In the genomic region with DNA sequence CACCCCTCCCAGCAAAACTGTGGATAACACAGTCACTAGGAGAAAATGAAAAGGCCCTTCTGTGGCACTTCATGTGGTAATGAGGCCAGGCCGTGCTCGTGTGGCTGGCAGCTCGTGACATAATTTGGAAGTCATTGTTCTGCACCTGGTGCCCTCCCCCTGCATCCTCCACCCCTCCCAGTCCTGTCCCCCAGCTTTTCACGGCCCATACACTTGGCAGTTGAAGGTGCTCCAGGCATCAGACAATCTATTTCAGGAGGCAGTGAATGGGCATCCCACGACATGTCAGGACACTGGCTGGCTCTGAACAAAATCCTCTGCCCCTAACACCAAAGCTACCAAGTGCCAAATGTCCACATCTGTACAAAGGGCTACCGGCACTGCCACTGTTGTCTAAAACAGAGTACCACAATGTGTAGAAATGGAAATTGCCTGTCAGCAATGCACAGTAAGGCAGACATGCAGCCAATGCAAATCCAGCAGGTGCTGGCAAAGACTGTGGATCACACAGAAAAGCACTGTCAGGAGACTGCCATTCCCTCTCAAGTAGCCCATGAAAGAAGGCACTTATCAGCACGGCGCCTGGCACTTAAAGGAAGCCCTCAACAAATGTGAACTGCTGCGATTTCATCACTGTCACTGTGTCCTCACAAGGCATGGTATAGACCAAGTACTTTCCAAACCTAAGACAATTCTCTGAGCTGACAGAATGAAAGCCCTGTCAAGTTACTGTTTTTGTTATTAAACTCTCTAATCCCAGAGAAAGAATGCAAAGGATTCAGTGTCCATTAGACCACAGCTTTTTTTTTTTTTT, we compare ENCODE assay signal across 8 cellular contexts. TPM values are rescaled to one million over a fixed set of nuclear protein-coding genes. Genes with fewer than 3 reads are reported as not detected.
DNase-seq lines count a peak whose midpoint lies in the region; ATAC-seq and TF ChIP-seq lines count a peak whose summit lies in the region.

No MANE protein-coding gene starts in this region.

- intact Hi-C loops in OCI-LY7 (cut with micrococcal nuclease; ENCODE audit: unreplicated experiment) (loop anchor here (2.0 kb wide), 1 partner anchor 21 kb away; no protein-coding TSS in a partner anchor), lower lobe of right lung (cut with DNase I) (no loop called here), thyroid gland (cut with DNase I) (no loop called here)

- H4K20me1 ChIP-seq in OCI-LY7 (ENCODE audit: insufficient read depth, low read length): no peaks in the 10 kb centered on the region

- no TSS peak for BruUV-seq in OCI-LY7 (replicated peaks; lab: Mats Ljungman, UMichigan)

- 10% methylated on average over 9 of the region's 9 CpGs for WGBS in thyroid gland, 2 donors

- no peaks in the 10 kb centered on the region for H3K9me2 ChIP-seq in OCI-LY7 (ENCODE audit: insufficient read depth, low read length)

- POLR2A ChIA-PET in OCI-LY7 (lab: Charles Lee): interaction anchor here (0.5 to 2.7 kb wide), 10 partner anchors 12 to 108 kb away, joined by 3 to 12 read pairs (median 4); no protein-coding TSS in a partner anchor

- H3K4me1 ChIP-seq in OCI-LY7 (ENCODE audit: insufficient read depth, low read length, poor library complexity, severe bottlenecking) (peaks cover 37% of the 10 kb centered on the region), lower lobe of right lung (peaks cover 67% of the 10 kb centered on the region), thyroid gland (peaks cover 26 to 39% of the 10 kb centered on the region in 2 donors)

- H3K9me3 ChIP-seq in OCI-LY7 (ENCODE audit: low read length) (no peaks in the 10 kb centered on the region), lower lobe of right lung (no peaks in the 10 kb centered on the region), thyroid gland (no peaks in the 10 kb centered on the region)

- H3K79me2 ChIP-seq in OCI-LY7 (ENCODE audit: insufficient read depth, low read depth, low read length): peaks cover 37% of the 10 kb centered on the region; the same call in 1 of the 2 replicates

- peak overlapping the region; percentile 39 for H3K4me3 ChIP-seq in OCI-LY7 (ENCODE audit: low read depth, low read length, poor library complexity, severe bottlenecking)
- H3K4me3 ChIP-seq in lower lobe of right lung: no peak overlapping the region
- H3K4me3 ChIP-seq in thyroid gland (replicated peaks in 1 of 3): no peak overlapping the region

- no peak overlapping the region; the same call in 1 of the 2 replicates for H2AFZ ChIP-seq in OCI-LY7 (ENCODE audit: low read length)

- TF ChIP-seq CTCF in OCI-LY7 (conservative IDR thresholded peaks at IDR 0.05; ENCODE audit: low read length): no peak
- no peak for TF ChIP-seq CTCF in lower lobe of right lung (IDR thresholded peaks at IDR 0.05)
- no peak for TF ChIP-seq CTCF in thyroid gland (IDR thresholded peaks at IDR 0.05)

- peaks cover 40% of the 10 kb centered on the region for H3K36me3 ChIP-seq in OCI-LY7 (ENCODE audit: insufficient read depth, low read length)
- no peaks in the 10 kb centered on the region for H3K36me3 ChIP-seq in lower lobe of right lung
- H3K36me3 ChIP-seq in thyroid gland: no peaks in the 10 kb centered on the region

- CTCF ChIA-PET in OCI-LY7 (lab: Charles Lee; ENCODE audit: unreplicated experiment): interaction anchor here (1.7 kb wide), 1 partner anchor 13 kb away, joined by 11 read pairs; no protein-coding TSS in a partner anchor

- H3K27ac ChIP-seq in OCI-LY7 (ENCODE audit: low read depth, low read length, poor library complexity, severe bottlenecking) (peak overlapping the region; percentile 35), lower lobe of right lung (peak overlapping the region; percentile 86), thyroid gland (peak overlapping the region; percentile 89 to 99 (median 94))

- ATAC-seq in HG03442 (IDR thresholded peaks at IDR 0.05; ENCODE audit: unreplicated experiment): peak; percentile 11
- ATAC-seq in lower lobe of right lung: peak; percentile 46 to 48

- H3K27me3 ChIP-seq in lower lobe of right lung (ENCODE audit: low read depth) (no peaks in the 10 kb centered on the region), thyroid gland (no peaks in the 10 kb centered on the region)

- peak; percentile 49 for DNase-seq in NCI-H82 (lab: John Stamatoyannopoulos, UW)
- no peak for DNase-seq in NCI-H82 treated with DMSO at 0.1 percent for 48 hours (lab: John Stamatoyannopoulos, UW; ENCODE audit: unreplicated experiment)
- peak; percentile 33 for DNase-seq in OCI-LY7 (ENCODE audit: low spot score)
- peak; percentile 32 for DNase-seq in central memory CD4-positive, alpha-beta T cell
- DNase-seq in lower lobe of right lung: peak; percentile 59
- peak; percentile 78 to 82 for DNase-seq in thyroid gland
- no peak for DNase-seq in cortex of kidney (lab: John Stamatoyannopoulos, UW)

- TF ChIP-seq POLR2A in thyroid gland (IDR thresholded peaks at IDR 0.05): peak in 1 of 2 donors; percentile 29

- peak overlapping the region; percentile 73 for H3K4me2 ChIP-seq in OCI-LY7 (ENCODE audit: low read length)

RNA-seq across cellular contexts. Expression of a gene that starts 39.1 kb away (rescaled TPM):
- total RNA-seq in OCI-LY7 (2014; rRNA removed; shearing (Covaris generic)): 74.7 and 76.3 TPM in 2 replicates
- total RNA-seq in OCI-LY7 (2022) (127 and 148 TPM in 2 replicates), lower lobe of right lung (307 TPM), thyroid gland (10 to 100 TPM; 22.0 to 63.6 (median 30.1) TPM)

RNA-seq across cellular contexts. Expression of a gene that starts 58.5 kb away (rescaled TPM):
- 16.9 and 20.0 TPM in 2 replicates for total RNA-seq in OCI-LY7 (2014; rRNA removed; shearing (Covaris generic))
- 21.0 and 25.3 TPM in 2 replicates for total RNA-seq in OCI-LY7 (2022)
- total RNA-seq in lower lobe of right lung: 59.9 TPM
- 1 to 10 TPM; 2.1 to 6.0 (median 2.8) TPM for total RNA-seq in thyroid gland

Comparison
In these comparisons a context has a peak if more than half of its experiments do, and no peak if none do; other contexts are left out.
1. DNase-seq: peak in NCI-H82 (single experiment), OCI-LY7 (single experiment), central memory CD4-positive, alpha-beta T cell (single experiment), lower lobe of right lung (single experiment) and thyroid gland (2 of 2); none in NCI-H82 treated with DMSO at 0.1 percent for 48 hours (single experiment) and cortex of kidney (single experiment).
2. H3K27ac ChIP-seq: peak in every context shown above with its lines; median percentile 94 in thyroid gland; 86 in lower lobe of right lung; 35 in OCI-LY7.